ENCODE assay signal across 1 cellular context in the genomic region with DNA sequence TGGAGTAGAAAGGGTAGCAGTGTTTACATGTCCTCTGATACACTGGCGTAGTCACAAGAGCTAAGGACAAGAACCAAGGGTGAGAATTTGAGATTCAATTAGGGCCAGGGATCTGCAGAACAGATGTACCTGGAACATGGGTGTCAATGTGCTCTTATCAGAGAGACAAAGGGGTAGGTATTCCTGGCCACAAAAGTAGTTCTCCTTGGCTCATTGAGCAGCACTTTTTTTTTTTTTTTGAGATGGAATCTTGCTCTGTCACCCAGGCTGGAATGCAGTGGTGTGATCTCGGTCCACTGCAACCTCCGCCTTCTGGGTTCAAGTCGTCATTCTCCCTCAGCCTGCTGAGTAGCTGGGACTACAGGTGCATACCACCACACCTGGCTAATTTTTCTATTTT.
TF ChIP-seq lines count a peak whose summit lies in the region.

No MANE protein-coding gene starts in this region.

TF ChIP-seq in HepG2, 621 proteins besides CTCF, POLR2A, EP300 and RAD21:
- TF ChIP-seq ZBTB42 (CRISPR knock-in tag; IDR thresholded peaks at IDR 0.05) (0 out of 2 replicates have a peak, but pooled peaks have one; percentile 26), RBFOX2 (IDR thresholded peaks at IDR 0.05; ENCODE audit: low read depth, low read length) (peak; percentile 52), TEAD3 (CRISPR knock-in tag; optimal IDR thresholded peaks at IDR 0.05; ENCODE audit: borderline replicate concordance) (peak; percentile 53), ZEB1 (IDR thresholded peaks at IDR 0.05; ENCODE audit: insufficient replicate concordance, low read depth) (peak; percentile 19)
- TF ChIP-seq, protein P1, sequence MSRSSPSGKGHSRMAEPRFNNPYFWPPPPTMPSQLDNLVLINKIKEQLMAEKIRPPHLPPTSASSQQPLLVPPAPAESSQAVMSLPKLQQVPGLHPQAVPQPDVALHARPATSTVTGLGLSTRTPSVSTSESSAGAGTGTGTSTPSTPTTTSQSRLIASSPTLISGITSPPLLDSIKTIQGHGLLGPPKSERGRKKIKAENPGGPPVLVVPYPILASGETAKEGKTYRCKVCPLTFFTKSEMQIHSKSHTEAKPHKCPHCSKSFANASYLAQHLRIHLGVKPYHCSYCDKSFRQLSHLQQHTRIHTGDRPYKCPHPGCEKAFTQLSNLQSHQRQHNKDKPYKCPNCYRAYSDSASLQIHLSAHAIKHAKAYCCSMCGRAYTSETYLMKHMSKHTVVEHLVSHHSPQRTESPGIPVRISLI (CRISPR knock-in tag; IDR thresholded peaks at IDR 0.05; ENCODE audit: borderline replicate concordance) = 0 out of 2 replicates have a peak, but pooled peaks have one; percentile 24
